Comparison of ENCODE assay signal across 10 cellular contexts in the genomic region with DNA sequence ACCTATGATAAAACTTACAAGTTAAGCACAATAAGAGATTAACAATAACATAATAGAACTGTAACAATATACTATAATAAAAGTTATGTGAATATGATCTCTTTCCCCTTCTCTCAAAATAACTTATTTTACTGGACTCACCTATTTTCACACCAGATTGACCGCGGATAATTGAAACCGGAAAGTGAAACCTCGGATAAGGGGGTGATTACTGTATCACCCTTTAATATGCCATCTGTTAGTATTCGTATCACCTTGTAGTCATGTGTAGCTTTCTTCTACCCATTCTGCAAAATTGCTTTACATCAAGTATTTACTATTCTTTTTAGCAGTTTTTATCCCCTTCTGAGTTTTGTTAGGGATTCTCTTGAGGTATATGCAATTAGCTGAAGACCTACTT. TPM values are rescaled to one million over a fixed set of nuclear protein-coding genes. Genes with fewer than 3 reads are reported as not detected.
A peak's percentile ranks its signal among the peaks of the same experiment; 100 is the strongest.
DNase-seq lines count a peak whose midpoint lies in the region; ATAC-seq, FAIRE-seq and TF ChIP-seq lines count a peak whose summit lies in the region.
"Had no signal": no experiment of that assay in that cellular context is flagged by ENCODE, and none has a peak within 500 bp of the region (broad histone marks: within the 10 kb centered on the region; RNA-seq: fewer than 3 reads in every experiment).

No MANE protein-coding gene starts in this region.

- H2BK5ac ChIP-seq in trophoblast cell (ENCODE audit: low read depth, low read length, poor library complexity), result no peak overlapping the region

- H3K9ac ChIP-seq in endodermal cell (ENCODE audit: extremely low read depth, low read length, poor library complexity, severe bottlenecking) (no peak overlapping the region), trophoblast cell (ENCODE audit: low read length) (no peak overlapping the region)

- H3K27ac ChIP-seq in endodermal cell (ENCODE audit: low read depth, low read length) (no peak overlapping the region), trophoblast cell (ENCODE audit: low read depth, low read length) (no peak overlapping the region), prostate gland (peak overlapping the region in 1 of 2 donors; percentile 96)

- no peak for FAIRE-seq in frontal cortex (lab: Jason Lieb, UNC)

- no peak overlapping the region for H3K18ac ChIP-seq in trophoblast cell (ENCODE audit: low read length)

- no peak overlapping the region for H2AFZ ChIP-seq in trophoblast cell (ENCODE audit: insufficient read depth, low read length, poor library complexity)

- TF ChIP-seq POLR2A in prostate gland (IDR thresholded peaks at IDR 0.05), result no peak

- H3K4me1 Mint-ChIP-seq in endodermal cell, result peaks cover 32% of the 10 kb centered on the region

- no peak overlapping the region for H3K23ac ChIP-seq in trophoblast cell (ENCODE audit: low read length)

- no peak overlapping the region for H2BK12ac ChIP-seq in trophoblast cell (ENCODE audit: low read length)

- no peak overlapping the region for H4K91ac ChIP-seq in trophoblast cell (ENCODE audit: low read depth, low read length)

- H4K8ac ChIP-seq in trophoblast cell (ENCODE audit: low read depth, low read length), result no peak overlapping the region

- H3K27me3 ChIP-seq in GM06990 (replicated peaks; ENCODE audit: control insufficient read depth, insufficient read depth, low read length), result no peaks in the 10 kb centered on the region
- H3K27me3 ChIP-seq in endodermal cell (ENCODE audit: control insufficient read depth, insufficient read depth, low read length, poor library complexity, severe bottlenecking), result no peaks in the 10 kb centered on the region
- no peaks in the 10 kb centered on the region for H3K27me3 ChIP-seq in trophoblast cell (ENCODE audit: insufficient read depth, low read length)
- H3K27me3 ChIP-seq in prostate gland (replicated peaks; ENCODE audit: insufficient read depth), result no peaks in the 10 kb centered on the region

- peaks cover 4% of the 10 kb centered on the region for H3K36me3 Mint-ChIP-seq in endodermal cell (ENCODE audit: low read depth)

- DNase-seq in GM06990 (ENCODE audit: extremely low read depth, insufficient read length) (no peak), OCI-M1 (lab: John Stamatoyannopoulos, UW) (peak; percentile 56), endodermal cell (no peak), trophoblast cell (no peak), prostate gland (ENCODE audit: low spot score) (no peak), HuH-7 (ENCODE audit: low spot score) (no peak), frontal cortex (ENCODE audit: low spot score in 2 of 2) (no peak)
- DNase-seq: substantia nigra had no signal

- no peaks in the 10 kb centered on the region for H3K9me3 Mint-ChIP-seq in endodermal cell

- H3K4me2 ChIP-seq in trophoblast cell (ENCODE audit: low read length), result peak overlapping the region; percentile 73

- no peak overlapping the region for H2AK5ac ChIP-seq in trophoblast cell (ENCODE audit: low read length)

- H3K4ac ChIP-seq in trophoblast cell (ENCODE audit: low read depth, low read length), result no peak overlapping the region

- H3K79me2 ChIP-seq in trophoblast cell (ENCODE audit: control insufficient read depth, insufficient read depth, low read length, poor library complexity), result peaks cover 10% of the 10 kb centered on the region

- no peak overlapping the region for H3K27ac Mint-ChIP-seq in endodermal cell

- no peak for ATAC-seq in GM19328 (IDR thresholded peaks at IDR 0.05; ENCODE audit: unreplicated experiment)

- peaks cover 11% of the 10 kb centered on the region for H3K79me1 ChIP-seq in trophoblast cell (ENCODE audit: low read length)

- H3K4me3 Mint-ChIP-seq in endodermal cell, result peak overlapping the region; percentile 80

- intact Hi-C loops in prostate gland (cut with DNase I), result loop anchor here (10.0 kb wide), 1 partner anchor 47 kb away; no protein-coding TSS in a partner anchor

- H2BK120ac ChIP-seq in trophoblast cell (ENCODE audit: insufficient read depth, low read length, poor library complexity), result no peak overlapping the region

- H4K12ac ChIP-seq in trophoblast cell (ENCODE audit: low read depth, low read length), result no peak overlapping the region

- H3K36me3 ChIP-seq in GM06990 (ENCODE audit: control insufficient read depth, insufficient read depth, low read length) (no peaks in the 10 kb centered on the region), endodermal cell (ENCODE audit: control insufficient read depth, insufficient read depth, low read length) (peaks cover 8% of the 10 kb centered on the region), trophoblast cell (ENCODE audit: control insufficient read depth in 1 of 2, insufficient read depth in 2 of 2, low read length in 2 of 2) (no peaks in the 10 kb centered on the region), prostate gland (no peaks in the 10 kb centered on the region)

- TF ChIP-seq CTCF in GM06990 (IDR thresholded peaks at IDR 0.05; ENCODE audit: insufficient read depth, low read length, poor library complexity, severe bottlenecking), result no peak
- TF ChIP-seq CTCF in endodermal cell (conservative IDR thresholded peaks at IDR 0.05), result no peak
- no peak for TF ChIP-seq CTCF in prostate gland (IDR thresholded peaks at IDR 0.05)

- H3K14ac ChIP-seq in trophoblast cell (ENCODE audit: low read length), result no peak overlapping the region

- peaks cover 3% of the 10 kb centered on the region for H3K4me1 ChIP-seq in endodermal cell (ENCODE audit: control insufficient read depth, insufficient read depth, low read length)
- no peaks in the 10 kb centered on the region for H3K4me1 ChIP-seq in trophoblast cell (ENCODE audit: control insufficient read depth in 1 of 2, insufficient read depth in 2 of 2, low read length in 2 of 2)
- H3K4me1 ChIP-seq in prostate gland (replicated peaks), result no peaks in the 10 kb centered on the region

- H3K27me3 Mint-ChIP-seq in endodermal cell (ENCODE audit: insufficient read depth), result no peaks in the 10 kb centered on the region

- H3K4me3 ChIP-seq in GM06990 (replicated peaks; ENCODE audit: low read depth, low read length) (peak overlapping the region; percentile 98), endodermal cell (ENCODE audit: low read length) (peak overlapping the region; percentile 85), trophoblast cell (ENCODE audit: low read depth, low read length) (no peak overlapping the region), prostate gland (peak overlapping the region in 1 of 2 donors; percentile 87)

- 81 to 95% methylated on average over 5 of the region's 5 CpGs for WGBS in endodermal cell (ENCODE audit: insufficient coverage in 1 of 2, insufficient read length in 1 of 2), 2 experiments
- WGBS in trophoblast cell (ENCODE audit: extremely low coverage, insufficient coverage, insufficient read length), result no CpG with 5 or more reads among the region's 5 CpGs
- 84% methylated on average over 5 of the region's 5 CpGs for WGBS in prostate gland

- H3K9me3 ChIP-seq in endodermal cell (ENCODE audit: control insufficient read depth, low read length), result no peaks in the 10 kb centered on the region
- no peaks in the 10 kb centered on the region for H3K9me3 ChIP-seq in trophoblast cell (ENCODE audit: insufficient read depth, low read depth, low read length)
- H3K9me3 ChIP-seq in prostate gland, result no peaks in the 10 kb centered on the region

RNA-seq across cellular contexts. Expression of gene SPCS3, which starts 1.8 kb away (rescaled TPM):
- total RNA-seq in endodermal cell (100 to 1,000 TPM; 160 to 164 TPM), prostate gland (10 to 100 TPM; 41.7 to 68.4 TPM), frontal cortex (108 TPM)
- polyA plus RNA-seq in endodermal cell (2013, experiment 1 of 2), result 77.6 TPM
- 81.7 TPM for polyA plus RNA-seq in endodermal cell (2013, experiment 2 of 2)
- polyA plus RNA-seq in trophoblast cell (2013), result 161 and 205 TPM in 2 replicates

RNA-seq across cellular contexts. Expression of gene ASB5, which starts 52.6 kb away (rescaled TPM):
- total RNA-seq in endodermal cell (10 to 100 TPM in 1 of 2 donors, 1 to 10 TPM in 1; 2.8 to 14.6 TPM), prostate gland (1 to 10 TPM; 2.6 to 5.0 TPM), frontal cortex (0.41 TPM)
- polyA plus RNA-seq in endodermal cell (2013, experiment 1 of 2), result 1.5 TPM
- 2.2 TPM for polyA plus RNA-seq in endodermal cell (2013, experiment 2 of 2)
- polyA plus RNA-seq in trophoblast cell (2013), result 0.12 and 0.16 TPM in 2 replicates
- total RNA-seq: glomerular endothelial cell had no signal
